19 cellular contexts compared by ENCODE assay signal in the genomic region with DNA sequence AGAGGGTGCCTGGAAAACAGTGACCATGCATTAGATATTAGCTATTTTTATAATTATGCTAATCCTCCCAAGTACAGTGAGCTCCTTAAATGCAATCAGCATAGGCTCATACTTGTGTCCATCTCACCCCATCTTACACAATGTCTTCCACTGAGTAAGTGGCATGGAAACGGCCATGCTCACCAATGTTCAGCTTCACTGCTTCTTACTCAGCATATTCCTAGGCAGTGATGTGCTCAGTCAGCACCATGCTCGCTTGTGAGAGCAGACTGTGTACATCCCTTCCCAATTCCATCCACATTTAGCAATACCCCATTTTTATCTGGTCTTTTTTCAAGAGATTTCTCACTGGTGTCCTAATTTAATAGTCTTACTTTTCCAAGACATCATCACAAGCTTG.
DNase-seq lines count a peak whose midpoint lies in the region; ATAC-seq, FAIRE-seq and TF ChIP-seq lines count a peak whose summit lies in the region.
"Had no signal": no experiment of that assay in that cellular context is flagged by ENCODE, and none has a peak within 500 bp of the region (broad histone marks: within the 10 kb centered on the region; RNA-seq: fewer than 3 reads in every experiment).

No MANE protein-coding gene starts in this region.

- no peaks in the 10 kb centered on the region for H3K27me3 ChIP-seq in IMR-90 (ENCODE audit: control insufficient read depth, insufficient read depth, low read length)
- H3K27me3 ChIP-seq in bronchial epithelial cell (ENCODE audit: control insufficient read depth, insufficient read depth, low read length): no peaks in the 10 kb centered on the region
- no peaks in the 10 kb centered on the region for H3K27me3 ChIP-seq in CD8-positive, alpha-beta memory T cell (ENCODE audit: insufficient read depth, low read length, poor library complexity, severe bottlenecking)

- H4K8ac ChIP-seq in IMR-90 (ENCODE audit: low read depth in 2 of 2, low read length in 2 of 2): no peak overlapping the region

- no peaks in the 10 kb centered on the region for H3K4me1 Mint-ChIP-seq in natural killer cell
- H3K4me1 Mint-ChIP-seq in CD8-positive, alpha-beta memory T cell: no peaks in the 10 kb centered on the region
- H3K4me1 Mint-ChIP-seq: CD4-positive, alpha-beta memory T cell; H9 had no signal

- H2AK5ac ChIP-seq in IMR-90 (ENCODE audit: low read depth, low read length): no peak overlapping the region

- in situ Hi-C loops in IMR-90 (cut with MboI; ENCODE audit: low sequenced_read_pairs): no loop called here

- DNase-seq in IMR-90 (no peak), bronchial epithelial cell (ENCODE audit: low read depth) (peak; percentile 3), glomerular visceral epithelial cell (ENCODE audit: extremely low spot score) (peak; percentile 24), renal cortical epithelial cell (ENCODE audit: low read depth) (peak; percentile 86), natural killer cell (no peak), SKM-1 (lab: John Stamatoyannopoulos, UW; ENCODE audit: unreplicated experiment) (no peak)
- DNase-seq in CD8-positive, alpha-beta memory T cell: no peak
- DNase-seq: AML-193; CD4-positive, alpha-beta memory T cell; DMS 273 treated with DMSO at 0.1 percent for 48 hours; DMS53; DND-41; EL; GOT3; H9 had no signal

- H3K27ac Mint-ChIP-seq in natural killer cell: no peak overlapping the region
- H3K27ac Mint-ChIP-seq in CD8-positive, alpha-beta memory T cell: no peak overlapping the region
- H3K27ac Mint-ChIP-seq: CD4-positive, alpha-beta memory T cell; H9 had no signal

- H3K18ac ChIP-seq in IMR-90 (ENCODE audit: low read depth, low read length): no peak overlapping the region

- no peak overlapping the region for H3K4me3 Mint-ChIP-seq in natural killer cell
- H3K4me3 Mint-ChIP-seq in CD8-positive, alpha-beta memory T cell: no peak overlapping the region
- H3K4me3 Mint-ChIP-seq: CD4-positive, alpha-beta memory T cell; H9 had no signal

- no peak overlapping the region for H4K5ac ChIP-seq in IMR-90 (ENCODE audit: low read depth, low read length)

- no peaks in the 10 kb centered on the region for H4K20me1 ChIP-seq in IMR-90 (ENCODE audit: insufficient read depth, low read length)

- no peak overlapping the region for H2BK120ac ChIP-seq in IMR-90 (ENCODE audit: low read depth, low read length)

- H2BK5ac ChIP-seq in IMR-90 (ENCODE audit: low read depth, low read length, poor library complexity, severe bottlenecking): no peak overlapping the region

- no peak overlapping the region for H2BK20ac ChIP-seq in IMR-90 (ENCODE audit: low read depth, low read length)

- no peaks in the 10 kb centered on the region for H3K36me3 ChIP-seq in IMR-90 (ENCODE audit: control insufficient read depth, insufficient read depth, low read length)
- H3K36me3 ChIP-seq in bronchial epithelial cell (ENCODE audit: control insufficient read depth, insufficient read depth, low read length): no peaks in the 10 kb centered on the region
- no peaks in the 10 kb centered on the region for H3K36me3 ChIP-seq in CD8-positive, alpha-beta memory T cell (ENCODE audit: insufficient read depth, low read length)

- ATAC-seq in IMR-90 (ENCODE audit: low read depth): no peak
- ATAC-seq in natural killer cell: no peak
- ATAC-seq in SK-N-SH treated with all-trans-retinoic acid at 6 μM for 48 hours: no peak
- ATAC-seq: GM12878 had no signal

- no peak overlapping the region for H2AFZ ChIP-seq in IMR-90 (replicated peaks; ENCODE audit: low read length, poor library complexity)

- no peak overlapping the region for H3K9ac ChIP-seq in IMR-90 (ENCODE audit: low read depth, low read length)

- H3K27ac ChIP-seq in IMR-90 (ENCODE audit: insufficient read depth, low read length): no peak overlapping the region
- no peak overlapping the region for H3K27ac ChIP-seq in CD8-positive, alpha-beta memory T cell (ENCODE audit: low read depth, low read length)
- H3K27ac ChIP-seq: C4-2B had no signal

- no peaks in the 10 kb centered on the region for H3K4me1 ChIP-seq in IMR-90 (ENCODE audit: control insufficient read depth, insufficient read depth, low read length)
- no peaks in the 10 kb centered on the region for H3K4me1 ChIP-seq in CD8-positive, alpha-beta memory T cell (ENCODE audit: insufficient read depth, low read length)

- no peak overlapping the region for H3K56ac ChIP-seq in IMR-90 (ENCODE audit: extremely low read depth, insufficient read depth, low read length)

- TF ChIP-seq POLR2A in IMR-90 (IDR thresholded peaks at IDR 0.05; ENCODE audit: low read depth, low read length): no peak

- H3K23ac ChIP-seq in IMR-90 (ENCODE audit: low read depth, low read length): no peak overlapping the region

- intact Hi-C loops in IMR-90 (cut with micrococcal nuclease): no loop called here
- intact Hi-C loops in natural killer cell (cut with micrococcal nuclease): no loop called here

- FAIRE-seq in bronchial epithelial cell (lab: Jason Lieb, UNC): no peak
- FAIRE-seq: A204.1, GM12878 had no signal

- CTCF ChIA-PET in IMR-90 (lab: Yijun Ruan, JAX): no interaction called here
- CTCF ChIA-PET in CD8-positive, alpha-beta memory T cell (lab: Charles Lee): no interaction called here

- no peaks in the 10 kb centered on the region for H3K36me3 Mint-ChIP-seq in natural killer cell
- H3K36me3 Mint-ChIP-seq in CD8-positive, alpha-beta memory T cell: no peaks in the 10 kb centered on the region
- H3K36me3 Mint-ChIP-seq: CD4-positive, alpha-beta memory T cell had no signal

- WGBS in IMR-90 (ENCODE audit: extremely low coverage in 2 of 2, insufficient read length in 1 of 2), 2 experiments: 69% methylated on average over 2 of the region's 2 CpGs; no CpG with 5 or more reads in 1 of the 2 experiments

- H2AK9ac ChIP-seq in IMR-90 (replicated peaks; ENCODE audit: low read depth, low read length, poor library complexity): no peak overlapping the region

- no peaks in the 10 kb centered on the region for H3K27me3 Mint-ChIP-seq in natural killer cell (ENCODE audit: low read depth in 2 of 2)
- H3K27me3 Mint-ChIP-seq in CD8-positive, alpha-beta memory T cell: no peaks in the 10 kb centered on the region
- H3K27me3 Mint-ChIP-seq: CD4-positive, alpha-beta memory T cell had no signal

- no peaks in the 10 kb centered on the region for H3K79me1 ChIP-seq in IMR-90 (ENCODE audit: low read depth in 1 of 2, low read length in 2 of 2)

- H3K9me3 Mint-ChIP-seq in natural killer cell: peaks cover 15 to 24% of the 10 kb centered on the region in 2 donors
- H3K9me3 Mint-ChIP-seq in CD8-positive, alpha-beta memory T cell: peaks cover 2 to 17% (median 7%) of the 10 kb centered on the region in 5 donors

- no TSS peak for BruUV-seq in IMR-90 (replicated peaks; lab: Mats Ljungman, UMichigan)

- H3K14ac ChIP-seq in IMR-90 (replicated peaks; ENCODE audit: low read depth, low read length): no peak overlapping the region

- no peaks in the 10 kb centered on the region for H3K9me1 ChIP-seq in IMR-90 (ENCODE audit: insufficient read depth, low read length)

- no peak overlapping the region for H4K91ac ChIP-seq in IMR-90 (ENCODE audit: insufficient read depth, low read depth, low read length)

- POLR2A ChIA-PET in IMR-90 (lab: Charles Lee; ENCODE audit: unreplicated experiment): no interaction called here
- POLR2A ChIA-PET in CD8-positive, alpha-beta memory T cell (lab: Charles Lee): no interaction called here

- no peak overlapping the region for H2BK15ac ChIP-seq in IMR-90 (ENCODE audit: low read depth, low read length)

- no peak for TF ChIP-seq CTCF in IMR-90 (conservative IDR thresholded peaks at IDR 0.05; ENCODE audit: low read depth, low read length)
- TF ChIP-seq CTCF in bronchial epithelial cell (IDR thresholded peaks at IDR 0.05; ENCODE audit: insufficient read depth, low read length, severe bottlenecking): no peak
- TF ChIP-seq CTCF in natural killer cell (IDR thresholded peaks at IDR 0.05): no peak

- no peak for TF ChIP-seq RAD21 in IMR-90 (IDR thresholded peaks at IDR 0.05; ENCODE audit: low read length)

- H3K4me3 ChIP-seq in IMR-90 (ENCODE audit: insufficient read depth, low read depth, low read length) (no peak overlapping the region), bronchial epithelial cell (ENCODE audit: low read depth, low read length) (no peak overlapping the region)
- no peak overlapping the region for H3K4me3 ChIP-seq in CD8-positive, alpha-beta memory T cell (ENCODE audit: low read length)
- H3K4me3 ChIP-seq: GM12878 had no signal

- H3K4ac ChIP-seq in IMR-90 (ENCODE audit: low read depth, low read length): no peak overlapping the region

- dilution Hi-C loops in IMR-90 (cut with HindIII; ENCODE audit: low sequenced_read_pairs, unreplicated experiment): no loop called here

- H3K4me2 ChIP-seq in IMR-90 (ENCODE audit: low read depth, low read length): no peak overlapping the region

- H3K9me3 ChIP-seq in IMR-90 (ENCODE audit: control insufficient read depth, insufficient read depth, low read length): no peaks in the 10 kb centered on the region
- no peaks in the 10 kb centered on the region for H3K9me3 ChIP-seq in CD8-positive, alpha-beta memory T cell (ENCODE audit: low read length)

TF ChIP-seq in IMR-90, 13 proteins besides CTCF, POLR2A, EP300 and RAD21:
- TF ChIP-seq MAFK (IDR thresholded peaks at IDR 0.05; ENCODE audit: low read depth, low read length): 0 out of 2 replicates have a peak, but pooled peaks have one; percentile 20
- TF ChIP-seq FOS (IDR thresholded peaks at IDR 0.05; ENCODE audit: low read depth, low read length): no peak

TF ChIP-seq in SK-N-SH treated with all-trans-retinoic acid at 6 μM for 48 hours, 23 proteins besides CTCF, POLR2A, EP300 and RAD21 (continues in another document):
- no peak for TF ChIP-seq ISL1 (CRISPR knock-in tag; IDR thresholded peaks at IDR 0.05)
- no peak for TF ChIP-seq ZNF70 (CRISPR knock-in tag; IDR thresholded peaks at IDR 0.05)
- no peak for TF ChIP-seq ZNF8 (CRISPR knock-in tag; IDR thresholded peaks at IDR 0.05)
- TF ChIP-seq, protein P1, sequence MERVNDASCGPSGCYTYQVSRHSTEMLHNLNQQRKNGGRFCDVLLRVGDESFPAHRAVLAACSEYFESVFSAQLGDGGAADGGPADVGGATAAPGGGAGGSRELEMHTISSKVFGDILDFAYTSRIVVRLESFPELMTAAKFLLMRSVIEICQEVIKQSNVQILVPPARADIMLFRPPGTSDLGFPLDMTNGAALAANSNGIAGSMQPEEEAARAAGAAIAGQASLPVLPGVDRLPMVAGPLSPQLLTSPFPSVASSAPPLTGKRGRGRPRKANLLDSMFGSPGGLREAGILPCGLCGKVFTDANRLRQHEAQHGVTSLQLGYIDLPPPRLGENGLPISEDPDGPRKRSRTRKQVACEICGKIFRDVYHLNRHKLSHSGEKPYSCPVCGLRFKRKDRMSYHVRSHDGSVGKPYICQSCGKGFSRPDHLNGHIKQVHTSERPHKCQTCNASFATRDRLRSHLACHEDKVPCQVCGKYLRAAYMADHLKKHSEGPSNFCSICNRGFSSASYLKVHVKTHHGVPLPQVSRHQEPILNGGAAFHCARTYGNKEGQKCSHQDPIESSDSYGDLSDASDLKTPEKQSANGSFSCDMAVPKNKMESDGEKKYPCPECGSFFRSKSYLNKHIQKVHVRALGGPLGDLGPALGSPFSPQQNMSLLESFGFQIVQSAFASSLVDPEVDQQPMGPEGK (CRISPR knock-in tag; IDR thresholded peaks at IDR 0.05; ENCODE audit: borderline replicate concordance): no peak
- no peak for TF ChIP-seq SNAI2 (CRISPR knock-in tag; IDR thresholded peaks at IDR 0.05)
- no peak for TF ChIP-seq ESRRG (CRISPR knock-in tag; IDR thresholded peaks at IDR 0.05)

Comparison
In these comparisons a context has a peak if more than half of its experiments do, and no peak if none do; other contexts are left out.
1. DNase-seq: peak in bronchial epithelial cell (single experiment), glomerular visceral epithelial cell (single experiment) and renal cortical epithelial cell (single experiment); none in IMR-90 (single experiment), natural killer cell (single experiment), CD8-positive, alpha-beta memory T cell (0 of 5) and SKM-1 (single experiment).